ENCODE assay signal across 9 cellular contexts in the genomic region with DNA sequence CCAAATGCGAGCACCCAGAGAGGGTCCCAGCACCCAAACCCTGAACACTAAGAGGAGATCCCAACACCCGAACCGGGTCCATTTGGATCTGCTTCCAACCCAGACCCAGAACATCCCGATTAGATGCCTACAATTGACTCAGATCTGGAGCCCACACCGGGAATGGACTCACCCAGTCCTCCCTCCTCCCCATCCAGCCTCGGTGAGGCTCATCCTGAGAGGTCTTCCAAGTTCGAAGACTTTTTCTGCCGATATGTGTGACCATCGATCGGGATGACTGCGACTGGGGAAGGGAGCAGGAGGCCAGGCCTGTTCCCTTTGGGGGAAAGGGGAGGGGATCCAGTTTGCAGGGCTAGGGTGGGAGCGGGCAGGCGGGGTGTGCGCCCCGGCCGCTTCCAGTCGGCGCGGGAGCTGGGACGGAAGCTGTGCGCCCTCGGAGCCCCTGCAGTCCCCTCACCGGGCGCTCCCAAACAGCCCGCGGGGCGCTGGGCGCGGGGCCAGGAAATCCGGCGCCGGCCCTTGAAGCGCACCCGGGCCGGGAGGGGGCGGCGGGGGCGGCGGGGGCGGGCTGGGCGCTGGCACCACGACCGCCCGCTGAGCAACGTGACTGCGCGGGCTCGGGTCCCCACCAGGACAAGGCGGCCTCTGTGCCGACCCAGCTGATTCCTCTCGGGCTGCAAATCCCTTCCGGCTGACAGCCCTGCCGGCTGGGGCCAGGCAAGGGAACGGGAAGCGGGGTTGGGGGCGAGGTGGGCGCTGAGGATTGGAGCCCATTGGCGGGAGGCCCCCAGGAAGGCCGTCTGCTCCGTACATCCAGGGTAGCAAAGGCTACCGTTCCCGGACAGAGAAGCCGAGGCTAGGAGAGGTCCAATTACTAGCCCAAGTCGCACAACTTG.
DNase-seq lines count a peak whose midpoint lies in the region; ATAC-seq and TF ChIP-seq lines count a peak whose summit lies in the region.
"Had no signal": no experiment of that assay in that cellular context is flagged by ENCODE, and none has a peak within 500 bp of the region (broad histone marks: within the 10 kb centered on the region; RNA-seq: fewer than 3 reads in every experiment).

No MANE protein-coding gene starts in this region.

- no peak overlapping the region for H3K27ac ChIP-seq in ovary

- ATAC-seq in T-cell (replicated peaks in 1 of 4), result peak; percentile 52 to 81 (median 64)
- ATAC-seq in HG02798 (IDR thresholded peaks at IDR 0.05; ENCODE audit: poor library complexity, unreplicated experiment), result no peak
- ATAC-seq: K562 had no signal

- no peaks in the 10 kb centered on the region for H3K36me3 Mint-ChIP-seq in T-cell

- intact Hi-C loops in ovary (cut with DNase I), result loop anchor here in 2 of 4 donors (10.0 kb wide), 2 partner anchors 283 to 293 kb away; a partner anchor contains a TSS

- DNase-seq in GM06990 (ENCODE audit: extremely low read depth, insufficient read length), result no peak
- DNase-seq in T-cell, result peak in 15 of 34 experiments; percentile 3 to 46 (median 13)
- DNase-seq in epithelial cell of esophagus (ENCODE audit: low read depth), result no peak
- peak; percentile 27 to 62 (median 39) for DNase-seq in ovary
- DNase-seq in amniotic stem cell (lab: John Stamatoyannopoulos, UW), result no peak
- no peak for DNase-seq in AG08396 (ENCODE audit: low spot score)
- DNase-seq in RKO (ENCODE audit: low spot score), result no peak

- H3K9me3 ChIP-seq in ovary, result no peaks in the 10 kb centered on the region

- CTCF ChIA-PET in T-cell (lab: Charles Lee), result no interaction called here

- POLR2A ChIA-PET in T-cell (lab: Charles Lee), result no interaction called here

- WGBS in ovary, 3 donors, result 7 to 16% (median 14%) methylated on average over 35 to 64 of the region's 64 CpGs

- no peak for TF ChIP-seq CTCF in GM06990 (IDR thresholded peaks at IDR 0.05; ENCODE audit: insufficient read depth, low read length, poor library complexity, severe bottlenecking)
- TF ChIP-seq CTCF in epithelial cell of esophagus (IDR thresholded peaks at IDR 0.05; ENCODE audit: insufficient read depth, low read depth, low read length, missing control alignments), result no peak
- TF ChIP-seq CTCF in ovary (IDR thresholded peaks at IDR 0.05), result no peak

- no peaks in the 10 kb centered on the region for H3K27me3 Mint-ChIP-seq in T-cell

- TF ChIP-seq EP300 in ovary (IDR thresholded peaks at IDR 0.05), result no peak

- no peaks in the 10 kb centered on the region for H3K27me3 ChIP-seq in GM06990 (replicated peaks; ENCODE audit: control insufficient read depth, insufficient read depth, low read length)
- H3K27me3 ChIP-seq in ovary, result no peaks in the 10 kb centered on the region

- no peak overlapping the region for H3K27ac Mint-ChIP-seq in T-cell

- peaks cover 10 to 14% (median 11%) of the 10 kb centered on the region in 3 donors for H3K4me1 Mint-ChIP-seq in T-cell

- no peaks in the 10 kb centered on the region for H3K9me3 Mint-ChIP-seq in T-cell

- H3K4me3 ChIP-seq in GM06990 (replicated peaks; ENCODE audit: low read depth, low read length) (0 out of 2 replicates have a peak overlapping the region, but pooled peaks have one; percentile 14), epithelial cell of esophagus (ENCODE audit: low read length) (peak overlapping the region; percentile 28), ovary (peak overlapping the region; percentile 35)
- H3K4me3 ChIP-seq: K562 had no signal

- H3K4me1 ChIP-seq in ovary (ENCODE audit: insufficient read depth), result peaks cover 5% of the 10 kb centered on the region

- H3K36me3 ChIP-seq in GM06990 (ENCODE audit: control insufficient read depth, insufficient read depth, low read length), result no peaks in the 10 kb centered on the region
- no peaks in the 10 kb centered on the region for H3K36me3 ChIP-seq in ovary

- TF ChIP-seq POLR2A in ovary (IDR thresholded peaks at IDR 0.05), result no peak

- H3K4me3 Mint-ChIP-seq in T-cell, result peak overlapping the region; percentile 58 to 75 (median 65)

Comparison
In these comparisons a context has a peak if more than half of its experiments do, and no peak if none do; other contexts are left out.
1. DNase-seq: peak in ovary (5 of 5); none in GM06990 (single experiment), epithelial cell of esophagus (single experiment), amniotic stem cell (single experiment), AG08396 (single experiment) and RKO (single experiment).
2. Peak in every context shown above with its lines, with median percentiles within 50 percentile points of each other: H3K4me3 ChIP-seq.